Comparison of ENCODE assay signal across 18 cellular contexts in genomic region chr13:22076658-22077057, GRCh38.
A peak's percentile ranks its signal among the peaks of the same experiment; 100 is the strongest.
DNase-seq lines count a peak whose midpoint lies in the region; ATAC-seq and TF ChIP-seq lines count a peak whose summit lies in the region.
"Had no signal": no experiment of that assay in that cellular context is flagged by ENCODE, and none has a peak within 500 bp of the region (broad histone marks: within the 10 kb centered on the region; RNA-seq: fewer than 3 reads in every experiment).

No MANE protein-coding gene starts in this region.

- no peak overlapping the region for H2AFZ ChIP-seq in IMR-90 (replicated peaks; ENCODE audit: low read length, poor library complexity)

- CTCF ChIA-PET in CD8-positive, alpha-beta T cell (lab: Charles Lee): no interaction called here
- CTCF ChIA-PET in IMR-90 (lab: Yijun Ruan, JAX) (interaction anchor here (0.7 kb wide), 1 partner anchor 41 kb away, joined by 3 read pairs; no protein-coding TSS in a partner anchor), WTC11 (lab: Charles Lee) (interaction anchor here (1.1 kb wide), 1 partner anchor 163 kb away, joined by 3 read pairs; no protein-coding TSS in a partner anchor), HEK293T (lab: Yijun Ruan, JAX) (no interaction called here)

- H3K4ac ChIP-seq in IMR-90 (ENCODE audit: low read depth, low read length): peak overlapping the region; percentile 61

- H3K9me1 ChIP-seq in IMR-90 (ENCODE audit: insufficient read depth, low read length): no peaks in the 10 kb centered on the region

- peaks cover 2% of the 10 kb centered on the region for H3K27me3 Mint-ChIP-seq in CD8-positive, alpha-beta T cell (ENCODE audit: low read depth)
- no peaks in the 10 kb centered on the region for H3K27me3 Mint-ChIP-seq in activated naive CD8-positive, alpha-beta T cell treated with anti-CD3 and anti-CD28 coated beads, Interleukin-2, amount 50 U/mL, for 24 hours
- H3K27me3 Mint-ChIP-seq in natural killer cell (ENCODE audit: low read depth in 2 of 2) (peaks cover 6 to 34% of the 10 kb centered on the region in 2 donors), WTC11 (ENCODE audit: low read depth) (peaks cover 36% of the 10 kb centered on the region)

- in situ Hi-C loops in IMR-90 (cut with MboI; ENCODE audit: low sequenced_read_pairs): no loop called here

- H4K5ac ChIP-seq in IMR-90 (ENCODE audit: low read depth, low read length): peak overlapping the region; percentile 7; the same call in 1 of the 2 replicates

- POLR2A ChIA-PET in CD8-positive, alpha-beta T cell (lab: Charles Lee): no interaction called here
- POLR2A ChIA-PET in IMR-90 (lab: Charles Lee; ENCODE audit: unreplicated experiment): interaction anchor here (1.0 kb wide), 1 partner anchor 16 kb away, joined by 5 read pairs; no protein-coding TSS in a partner anchor
- POLR2A ChIA-PET in WTC11 (lab: Charles Lee): no interaction called here
- POLR2A ChIA-PET in HEK293T (lab: Yijun Ruan, JAX): no interaction called here

- peak in 2 of 7 experiments; percentile 13 to 34 for DNase-seq in CD8-positive, alpha-beta T cell
- DNase-seq in IMR-90: no peak
- no peak for DNase-seq in activated naive CD8-positive, alpha-beta T cell treated with anti-CD3 and anti-CD28 coated beads, Interleukin-2, amount 50 U/mL, for 24 hours
- no peak for DNase-seq in foreskin melanocyte
- no peak for DNase-seq in natural killer cell
- no peak for DNase-seq in WTC11 (ENCODE audit: low spot score)
- no peak for DNase-seq in HEK293T (ENCODE audit: extremely low spot score)
- DNase-seq: activated CD4-positive, alpha-beta T cell treated with anti-CD3 and anti-CD28 coated beads for 1 hour; heart left ventricle; left cardiac atrium; NCI-H187; PC-3; right cardiac atrium; substantia nigra had no signal

- peaks cover 30% of the 10 kb centered on the region for H3K4me1 Mint-ChIP-seq in CD8-positive, alpha-beta T cell (ENCODE audit: low read depth)
- H3K4me1 Mint-ChIP-seq in activated naive CD8-positive, alpha-beta T cell treated with anti-CD3 and anti-CD28 coated beads, Interleukin-2, amount 50 U/mL, for 24 hours: peaks cover 69% of the 10 kb centered on the region
- H3K4me1 Mint-ChIP-seq in natural killer cell: peaks cover 0 to 6% of the 10 kb centered on the region in 2 donors
- H3K4me1 Mint-ChIP-seq in WTC11: peaks cover 13% of the 10 kb centered on the region
- H3K4me1 Mint-ChIP-seq: CD14-positive monocyte had no signal

- no peaks in the 10 kb centered on the region for H3K9me3 ChIP-seq in CD8-positive, alpha-beta T cell (ENCODE audit: low read length)
- H3K9me3 ChIP-seq in IMR-90 (ENCODE audit: control insufficient read depth, insufficient read depth, low read length): peaks cover 5% of the 10 kb centered on the region; the same call in 1 of the 2 replicates

- H2BK20ac ChIP-seq in IMR-90 (ENCODE audit: low read depth, low read length): peak overlapping the region; percentile 66

- peak; percentile 87 for ATAC-seq in CD8-positive, alpha-beta T cell
- ATAC-seq in GM18868 (IDR thresholded peaks at IDR 0.05; ENCODE audit: unreplicated experiment) (peak; percentile 46), IMR-90 (ENCODE audit: low read depth) (no peak), natural killer cell (no peak), WTC11 (no peak)
- ATAC-seq in activated naive CD8-positive, alpha-beta T cell treated with anti-CD3 and anti-CD28 coated beads, Interleukin-2, amount 50 U/mL, for 24 hours: peak; percentile 30
- ATAC-seq: heart left ventricle; K562; natural killer cell treated with Interleukin-12 subunit alpha and Interleukin-12 subunit beta and Interleukin-15 and Interleukin-18, amount 100 ng/mL, for 72 hours; PC-3; right cardiac atrium had no signal

- no peak for TF ChIP-seq POLR2A in IMR-90 (IDR thresholded peaks at IDR 0.05; ENCODE audit: low read depth, low read length)

- H2AK9ac ChIP-seq in IMR-90 (replicated peaks; ENCODE audit: low read depth, low read length, poor library complexity): no peak overlapping the region

- H3K18ac ChIP-seq in IMR-90 (ENCODE audit: low read depth, low read length): peak overlapping the region; percentile 64; the same call in 1 of the 2 replicates

- no peaks in the 10 kb centered on the region for H3K27me3 ChIP-seq in CD8-positive, alpha-beta T cell (ENCODE audit: insufficient read depth, low read length)
- H3K27me3 ChIP-seq in IMR-90 (ENCODE audit: control insufficient read depth, insufficient read depth, low read length): no peaks in the 10 kb centered on the region; the same call in 1 of the 2 replicates
- H3K27me3 ChIP-seq: heart left ventricle had no signal

- H3K9me3 Mint-ChIP-seq in CD8-positive, alpha-beta T cell: no peaks in the 10 kb centered on the region
- peaks cover 12% of the 10 kb centered on the region for H3K9me3 Mint-ChIP-seq in activated naive CD8-positive, alpha-beta T cell treated with anti-CD3 and anti-CD28 coated beads, Interleukin-2, amount 50 U/mL, for 24 hours
- no peaks in the 10 kb centered on the region for H3K9me3 Mint-ChIP-seq in natural killer cell
- H3K9me3 Mint-ChIP-seq in WTC11: peaks cover 5% of the 10 kb centered on the region; the same call in 1 of the 2 replicates

- no peak overlapping the region; the same call in 1 of the 2 replicates for H3K23ac ChIP-seq in IMR-90 (ENCODE audit: low read depth, low read length)

- H3K56ac ChIP-seq in IMR-90 (ENCODE audit: extremely low read depth, insufficient read depth, low read length): no peak overlapping the region

- no peak overlapping the region for H3K4me3 ChIP-seq in CD8-positive, alpha-beta T cell (ENCODE audit: low read depth, low read length)
- H3K4me3 ChIP-seq in IMR-90 (ENCODE audit: insufficient read depth, low read depth, low read length): no peak overlapping the region
- H3K4me3 ChIP-seq: heart left ventricle, K562 had no signal

- no peak overlapping the region; the same call in 1 of the 2 replicates for H3K14ac ChIP-seq in IMR-90 (replicated peaks; ENCODE audit: low read depth, low read length)

- no peak overlapping the region for H4K8ac ChIP-seq in IMR-90 (ENCODE audit: low read depth in 2 of 2, low read length in 2 of 2)

- WGBS in IMR-90 (ENCODE audit: extremely low coverage in 2 of 2, insufficient read length in 1 of 2), 2 experiments: 100% methylated on average over 1 of the region's 2 CpGs; no CpG with 5 or more reads in 1 of the 2 experiments

- intact Hi-C loops in CD8-positive, alpha-beta T cell (cut with DNase I, micrococcal nuclease): loop anchor here in 1 of 2 experiments (2.0 kb wide), 1 partner anchor 14 kb away; no protein-coding TSS in a partner anchor
- intact Hi-C loops in IMR-90 (cut with micrococcal nuclease) (loop anchor here (10.0 kb wide), 1 partner anchor 198 kb away; no protein-coding TSS in a partner anchor), natural killer cell (cut with micrococcal nuclease) (no loop called here)

- H3K4me3 Mint-ChIP-seq in CD8-positive, alpha-beta T cell: no peak overlapping the region
- no peak overlapping the region for H3K4me3 Mint-ChIP-seq in activated naive CD8-positive, alpha-beta T cell treated with anti-CD3 and anti-CD28 coated beads, Interleukin-2, amount 50 U/mL, for 24 hours
- H3K4me3 Mint-ChIP-seq in natural killer cell (no peak overlapping the region), WTC11 (no peak overlapping the region)
- H3K4me3 Mint-ChIP-seq: CD14-positive monocyte; natural killer cell treated with Interleukin-12 subunit alpha and Interleukin-12 subunit beta and Interleukin-15 and Interleukin-18, amount 100 ng/mL, for 72 hours had no signal

- peak overlapping the region; percentile 51 for H4K91ac ChIP-seq in IMR-90 (ENCODE audit: insufficient read depth, low read depth, low read length)

- H4K20me1 ChIP-seq in IMR-90 (ENCODE audit: insufficient read depth, low read length): no peaks in the 10 kb centered on the region

- no peak overlapping the region for H2BK15ac ChIP-seq in IMR-90 (ENCODE audit: low read depth, low read length)

- no peak for TF ChIP-seq RAD21 in IMR-90 (IDR thresholded peaks at IDR 0.05; ENCODE audit: low read length)

- no TSS peak for BruUV-seq in IMR-90 (replicated peaks; lab: Mats Ljungman, UMichigan)

- no peak for TF ChIP-seq CTCF in CD8-positive, alpha-beta T cell (IDR thresholded peaks at IDR 0.05)
- no peak for TF ChIP-seq CTCF in IMR-90 (conservative IDR thresholded peaks at IDR 0.05; ENCODE audit: low read depth, low read length)
- no peak for TF ChIP-seq CTCF in natural killer cell (IDR thresholded peaks at IDR 0.05)
- no peak for TF ChIP-seq CTCF in WTC11 (IDR thresholded peaks at IDR 0.05)

- H3K79me1 ChIP-seq in IMR-90 (ENCODE audit: low read depth in 1 of 2, low read length in 2 of 2): no peaks in the 10 kb centered on the region

- H2BK5ac ChIP-seq in IMR-90 (ENCODE audit: low read depth, low read length, poor library complexity, severe bottlenecking): no peak overlapping the region

- peaks cover 24% of the 10 kb centered on the region for H3K4me1 ChIP-seq in CD8-positive, alpha-beta T cell (ENCODE audit: insufficient read depth, low read length)
- peaks cover 3% of the 10 kb centered on the region; the same call in 1 of the 2 replicates for H3K4me1 ChIP-seq in IMR-90 (ENCODE audit: control insufficient read depth, insufficient read depth, low read length)
- H3K4me1 ChIP-seq: heart left ventricle had no signal

- peak overlapping the region; percentile 82 for H2BK120ac ChIP-seq in IMR-90 (ENCODE audit: low read depth, low read length)

- H3K27ac ChIP-seq in CD8-positive, alpha-beta T cell (ENCODE audit: low read depth, low read length): no peak overlapping the region
- no peak overlapping the region for H3K27ac ChIP-seq in IMR-90 (ENCODE audit: insufficient read depth, low read length)
- H3K27ac ChIP-seq: heart left ventricle had no signal

- dilution Hi-C loops in IMR-90 (cut with HindIII; ENCODE audit: low sequenced_read_pairs, unreplicated experiment): no loop called here

- H3K36me3 ChIP-seq in CD8-positive, alpha-beta T cell (ENCODE audit: insufficient read depth, low read length): no peaks in the 10 kb centered on the region
- H3K36me3 ChIP-seq in IMR-90 (ENCODE audit: control insufficient read depth, insufficient read depth, low read length): no peaks in the 10 kb centered on the region
- H3K36me3 ChIP-seq: heart left ventricle had no signal

- peak overlapping the region; percentile 56 for H2AK5ac ChIP-seq in IMR-90 (ENCODE audit: low read depth, low read length)

- peak overlapping the region; percentile 78 for H3K27ac Mint-ChIP-seq in CD8-positive, alpha-beta T cell
- H3K27ac Mint-ChIP-seq in activated naive CD8-positive, alpha-beta T cell treated with anti-CD3 and anti-CD28 coated beads, Interleukin-2, amount 50 U/mL, for 24 hours: peak overlapping the region; percentile 91
- no peak overlapping the region for H3K27ac Mint-ChIP-seq in natural killer cell
- H3K27ac Mint-ChIP-seq in WTC11: no peak overlapping the region
- H3K27ac Mint-ChIP-seq: CD14-positive monocyte had no signal

- H3K4me2 ChIP-seq in IMR-90 (ENCODE audit: low read depth, low read length): no peak overlapping the region

- no peaks in the 10 kb centered on the region for H3K36me3 Mint-ChIP-seq in CD8-positive, alpha-beta T cell
- H3K36me3 Mint-ChIP-seq in activated naive CD8-positive, alpha-beta T cell treated with anti-CD3 and anti-CD28 coated beads, Interleukin-2, amount 50 U/mL, for 24 hours (ENCODE audit: low read depth): peaks cover 13% of the 10 kb centered on the region
- H3K36me3 Mint-ChIP-seq in natural killer cell: no peaks in the 10 kb centered on the region
- no peaks in the 10 kb centered on the region for H3K36me3 Mint-ChIP-seq in WTC11
- H3K36me3 Mint-ChIP-seq: CD14-positive monocyte; natural killer cell treated with Interleukin-12 subunit alpha and Interleukin-12 subunit beta and Interleukin-15 and Interleukin-18, amount 100 ng/mL, for 72 hours had no signal

- H3K9ac ChIP-seq in IMR-90 (ENCODE audit: low read depth, low read length): no peak overlapping the region

Comparison
In these comparisons a context has a peak if more than half of its experiments do, and no peak if none do; other contexts are left out.
1. ATAC-seq: peak in CD8-positive, alpha-beta T cell (single experiment), GM18868 (single experiment) and activated naive CD8-positive, alpha-beta T cell treated with anti-CD3 and anti-CD28 coated beads, Interleukin-2, amount 50 U/mL, for 24 hours (single experiment); none in IMR-90 (single experiment), natural killer cell (0 of 3) and WTC11 (single experiment).
2. H3K27ac Mint-ChIP-seq: peak in CD8-positive, alpha-beta T cell (single experiment) and activated naive CD8-positive, alpha-beta T cell treated with anti-CD3 and anti-CD28 coated beads, Interleukin-2, amount 50 U/mL, for 24 hours (single experiment); none in natural killer cell (0 of 2) and WTC11 (single experiment).
3. CTCF ChIA-PET loops: an anchor here in IMR-90 (0.7 kb wide) and WTC11 (1.1 kb wide); none called in CD8-positive, alpha-beta T cell and HEK293T.